ENCODE assay signal across 30 cellular contexts in genomic region chr17:1271020-1271423, GRCh38. TPM values are rescaled to one million over a fixed set of nuclear protein-coding genes. Genes with fewer than 3 reads are reported as not detected.
"Had no signal": no experiment of that assay in that cellular context is flagged by ENCODE, and none has a peak within 500 bp of the region (broad histone marks: within the 10 kb centered on the region; RNA-seq: fewer than 3 reads in every experiment).

No MANE protein-coding gene starts in this region.

- H3K9me3 Mint-ChIP-seq: activated B cell treated with CpG ODN at 0.5 μM for 24 hours; activated CD4-positive, alpha-beta memory T cell treated with anti-CD3 and anti-CD28 coated beads for 36 hours; activated CD4-positive, alpha-beta T cell treated with anti-CD3 and anti-CD28 coated beads, Interleukin-2, amount 10 ng/mL, durations not matched to agents 7 days and 5 days; activated naive CD4-positive, alpha-beta T cell treated with anti-CD3 and anti-CD28 coated beads, Interleukin-2, amount 10 ng/mL, durations not matched to agents 7 days and 5 days; activated naive CD8-positive, alpha-beta T cell treated with anti-CD3 and anti-CD28 coated beads for 36 hours; activated T-cell treated with anti-CD3 and anti-CD28 coated beads, Interleukin-2, amount 50 U/mL, for 4 hours had no signal

- H3K36me3 Mint-ChIP-seq: activated CD4-positive, alpha-beta memory T cell treated with anti-CD3 and anti-CD28 coated beads for 36 hours; activated naive CD4-positive, alpha-beta T cell treated with anti-CD3 and anti-CD28 coated beads, Interleukin-2, amount 10 ng/mL, durations not matched to agents 7 days and 5 days; activated naive CD8-positive, alpha-beta T cell treated with anti-CD3 and anti-CD28 coated beads for 36 hours had no signal

- H3K36me3 ChIP-seq: brain microvascular endothelial cell had no signal

- DNase-seq: activated B cell treated with CpG ODN at 0.5 μM for 24 hours; activated CD4-positive, alpha-beta memory T cell treated with anti-CD3 and anti-CD28 coated beads for 36 hours; activated CD4-positive, alpha-beta T cell treated with anti-CD3 and anti-CD28 coated beads for 1 hour; activated CD4-positive, alpha-beta T cell treated with anti-CD3 and anti-CD28 coated beads, Interleukin-2, amount 10 ng/mL, durations not matched to agents 7 days and 5 days; activated CD8-positive, alpha-beta memory T cell treated with anti-CD3 and anti-CD28 coated beads for 24 hours; activated gamma-delta T cell; activated naive CD4-positive, alpha-beta T cell treated with anti-CD3 and anti-CD28 coated beads, Interleukin-2, amount 10 ng/mL, durations not matched to agents 7 days and 5 days; activated naive CD8-positive, alpha-beta T cell treated with anti-CD3 and anti-CD28 coated beads for 36 hours; activated T-cell treated with anti-CD3 and anti-CD28 coated beads, Interleukin-2, amount 50 U/mL, for 4 hours; brain microvascular endothelial cell; KBM-7; NCI-H1092; NCI-H1417 treated with DMSO at 0.1 percent for 48 hours; NCI-H1694; NCI-H2029; NCI-H2107; NCI-H2171 treated with DMSO at 0.1 percent for 48 hours; NCI-H226; NCI-H526 treated with DMSO at 0.1 percent for 48 hours; NCI-H82; SIG-M5; T-helper 17 cell; T-helper 9 cell had no signal

- H3K27ac Mint-ChIP-seq: activated B cell treated with CpG ODN at 0.5 μM for 24 hours; activated CD4-positive, alpha-beta memory T cell treated with anti-CD3 and anti-CD28 coated beads for 36 hours; activated CD4-positive, alpha-beta T cell treated with anti-CD3 and anti-CD28 coated beads, Interleukin-2, amount 10 ng/mL, durations not matched to agents 7 days and 5 days; activated naive CD4-positive, alpha-beta T cell treated with anti-CD3 and anti-CD28 coated beads, Interleukin-2, amount 10 ng/mL, durations not matched to agents 7 days and 5 days; activated naive CD8-positive, alpha-beta T cell treated with anti-CD3 and anti-CD28 coated beads for 36 hours; T-helper 17 cell had no signal

- H3K4me3 Mint-ChIP-seq: activated B cell treated with CpG ODN at 0.5 μM for 24 hours; activated CD4-positive, alpha-beta memory T cell treated with anti-CD3 and anti-CD28 coated beads for 36 hours; activated CD4-positive, alpha-beta T cell treated with anti-CD3 and anti-CD28 coated beads, Interleukin-2, amount 10 ng/mL, durations not matched to agents 7 days and 5 days; activated naive CD4-positive, alpha-beta T cell treated with anti-CD3 and anti-CD28 coated beads, Interleukin-2, amount 10 ng/mL, durations not matched to agents 7 days and 5 days; activated naive CD8-positive, alpha-beta T cell treated with anti-CD3 and anti-CD28 coated beads for 36 hours; activated T-cell treated with anti-CD3 and anti-CD28 coated beads, Interleukin-2, amount 50 U/mL, for 4 hours; T-helper 17 cell had no signal

- H3K27ac ChIP-seq: brain microvascular endothelial cell had no signal

- ATAC-seq: activated T-cell treated with anti-CD3 and anti-CD28 coated beads, Interleukin-2, amount 50 U/mL, for 4 hours; T-helper 17 cell had no signal

RNA-seq across cellular contexts. Expression of gene BHLHA9, which starts 0.8 kb away (rescaled TPM):
- total RNA-seq: activated B cell treated with CpG ODN at 0.5 μM for 24 hours; activated CD4-positive, alpha-beta memory T cell treated with anti-CD3 and anti-CD28 coated beads for 36 hours; activated CD4-positive, alpha-beta T cell treated with anti-CD3 and anti-CD28 coated beads, Interleukin-2, amount 10 ng/mL, durations not matched to agents 7 days and 5 days; activated naive CD8-positive, alpha-beta T cell treated with anti-CD3 and anti-CD28 coated beads for 36 hours; activated T-cell treated with anti-CD3 and anti-CD28 coated beads, Interleukin-2, amount 50 U/mL, for 4 hours; cardiac septum; LHCN-M2; M059J; NCI-H460; OCI-LY7; RPMI7951; T-helper 17 cell had no signal
- polyA plus RNA-seq: adipose tissue had no signal

RNA-seq across cellular contexts. Expression of gene TRARG1, which starts 8.4 kb away (rescaled TPM):
- total RNA-seq: activated B cell treated with CpG ODN at 0.5 μM for 24 hours; activated CD4-positive, alpha-beta memory T cell treated with anti-CD3 and anti-CD28 coated beads for 36 hours; activated naive CD8-positive, alpha-beta T cell treated with anti-CD3 and anti-CD28 coated beads for 36 hours; activated T-cell treated with anti-CD3 and anti-CD28 coated beads, Interleukin-2, amount 50 U/mL, for 4 hours; LHCN-M2; M059J; NCI-H460; OCI-LY7; RPMI7951; T-helper 17 cell had no signal
